Comparison of ENCODE assay signal across 25 cellular contexts in the genomic region with DNA sequence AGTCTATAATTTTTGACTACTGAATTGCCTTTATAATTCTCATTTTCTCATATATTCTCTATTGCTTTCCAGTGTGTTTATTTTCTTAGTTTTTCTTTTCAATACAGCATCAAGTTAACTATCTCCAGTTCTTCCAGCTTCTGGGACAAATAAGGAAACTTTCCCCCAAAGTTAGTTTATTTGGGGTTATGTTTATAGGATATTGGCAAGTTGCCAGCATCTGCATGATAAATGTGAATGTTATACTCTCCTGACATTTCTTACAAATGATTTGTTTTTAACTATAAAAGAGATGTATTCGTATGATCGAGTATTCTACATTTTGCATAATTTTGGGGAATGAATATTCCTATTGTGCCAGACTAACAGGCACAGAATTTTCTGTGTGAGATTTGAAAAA.
"Had no signal": no experiment of that assay in that cellular context is flagged by ENCODE, and none has a peak within 500 bp of the region (broad histone marks: within the 10 kb centered on the region; RNA-seq: fewer than 3 reads in every experiment).

No MANE protein-coding gene starts in this region.

- H3K9me3 ChIP-seq: colonic mucosa, esophagus squamous epithelium, gastrocnemius medialis, lower lobe of right lung, mucosa of descending colon had no signal

- FAIRE-seq: endometrium, islet of Langerhans, keratinocyte had no signal

- H3K27me3 ChIP-seq: colonic mucosa, esophagus squamous epithelium, gastrocnemius medialis, heart right ventricle, left lung had no signal

- DNase-seq: colonic mucosa; cortex of kidney; effector CD8-positive, alpha-beta T cell; effector memory CD8-positive, alpha-beta T cell; endodermal cell; erythroblast; esophagus squamous epithelium; foreskin fibroblast; foreskin melanocyte; gastrocnemius medialis; glutamatergic neuron; head of caudate nucleus; heart right ventricle; hippocampal formation; left cardiac atrium; left lung; left ventricle myocardium superior; lower lobe of right lung; mesenchymal stem cell; mucosa of descending colon; naive B cell had no signal

- H3K36me3 ChIP-seq: colonic mucosa, esophagus squamous epithelium, gastrocnemius medialis, heart right ventricle, left lung, lower lobe of right lung had no signal

- H3K4me3 ChIP-seq: colonic mucosa, esophagus squamous epithelium, gastrocnemius medialis, heart right ventricle, left lung, lower lobe of right lung had no signal

- H3K27ac ChIP-seq: colonic mucosa, epithelial cell of prostate, esophagus squamous epithelium, gastrocnemius medialis, heart right ventricle, left lung, lower lobe of right lung had no signal

- H3K4me1 ChIP-seq: colonic mucosa, esophagus squamous epithelium, gastrocnemius medialis, heart right ventricle, left lung, lower lobe of right lung had no signal
